ENCODE assay signal across 23 cellular contexts in genomic region chr5:86626149-86626548, GRCh38. TPM values are rescaled to one million over a fixed set of nuclear protein-coding genes. Genes with fewer than 3 reads are reported as not detected.
DNase-seq lines count a peak whose midpoint lies in the region; ATAC-seq, FAIRE-seq and TF ChIP-seq lines count a peak whose summit lies in the region.
"Had no signal": no experiment of that assay in that cellular context is flagged by ENCODE, and none has a peak within 500 bp of the region (broad histone marks: within the 10 kb centered on the region; RNA-seq: fewer than 3 reads in every experiment).

No MANE protein-coding gene starts in this region.

- H3K27ac Mint-ChIP-seq in activated T-cell treated with anti-CD3 and anti-CD28 coated beads, Interleukin-2, amount 50 U/mL, for 72 hours, result peak overlapping the region; percentile 50
- H3K27ac Mint-ChIP-seq: CD4-positive, CD25-positive, alpha-beta regulatory T cell had no signal

- ATAC-seq in activated T-cell treated with anti-CD3 and anti-CD28 coated beads, Interleukin-2, amount 50 U/mL, for 72 hours (replicated peaks in 1 of 2), result peak in 1 of 2 donors; percentile 44
- ATAC-seq in GM12878, result 0 out of 3 replicates have a peak, but pooled peaks have one; percentile 24
- no peak for ATAC-seq in HG03159 (IDR thresholded peaks at IDR 0.05; ENCODE audit: unreplicated experiment)
- ATAC-seq: Right ventricle myocardium inferior had no signal

- no peak for FAIRE-seq in GM12878 (lab: Jason Lieb, UNC)

- BruUV-seq in GM12878 (replicated peaks; lab: Mats Ljungman, UMichigan), result no TSS peak

- no peak overlapping the region for H3K4me3 ChIP-seq in HEK293 (ENCODE audit: low read depth, low read length)
- no peak overlapping the region for H3K4me3 ChIP-seq in GM12878
- H3K4me3 ChIP-seq: SJSA1 had no signal

- H3K79me2 ChIP-seq in GM12878 (ENCODE audit: control insufficient read depth, insufficient read depth, low read length), result no peaks in the 10 kb centered on the region

- H3K27me3 Mint-ChIP-seq in activated T-cell treated with anti-CD3 and anti-CD28 coated beads, Interleukin-2, amount 50 U/mL, for 72 hours (ENCODE audit: low read depth), result peaks cover 21% of the 10 kb centered on the region

- no peak for TF ChIP-seq POLR2A in GM12878 (IDR thresholded peaks at IDR 0.05; ENCODE audit: low read depth, low read length)

- peaks cover 3 to 13% of the 10 kb centered on the region in 2 donors for H3K36me3 Mint-ChIP-seq in activated T-cell treated with anti-CD3 and anti-CD28 coated beads, Interleukin-2, amount 50 U/mL, for 72 hours (ENCODE audit: insufficient read depth in 2 of 2)

- intact Hi-C loops in GM12878 (cut with micrococcal nuclease; ENCODE audit: unreplicated experiment), result no loop called here

- H3K27ac ChIP-seq in HEK293 (ENCODE audit: extremely low read depth, low read depth, low read length) (no peak overlapping the region), GM12878 (ENCODE audit: control insufficient read depth, insufficient read depth) (no peak overlapping the region)
- H3K27ac ChIP-seq: SJSA1 had no signal

- peaks cover 5% of the 10 kb centered on the region for H3K4me1 Mint-ChIP-seq in activated T-cell treated with anti-CD3 and anti-CD28 coated beads, Interleukin-2, amount 50 U/mL, for 72 hours (ENCODE audit: low read depth)
- H3K4me1 Mint-ChIP-seq: CD4-positive, CD25-positive, alpha-beta regulatory T cell had no signal

- H3K27me3 ChIP-seq in GM12878 (replicated peaks in 1 of 2; ENCODE audit: control insufficient read depth in 2 of 2, insufficient read depth in 2 of 2, low read length in 1 of 2), result no peaks in the 10 kb centered on the region; a peak in 1 of 4 replicates

- H3K9me3 ChIP-seq in HEK293 (ENCODE audit: control insufficient read depth, insufficient read depth, low read depth, low read length) (no peaks in the 10 kb centered on the region), GM12878 (replicated peaks; ENCODE audit: control insufficient read depth, insufficient read depth, low read length) (no peaks in the 10 kb centered on the region)
- H3K9me3 ChIP-seq: BE2C, SJSA1 had no signal

- H3K4me1 ChIP-seq in HEK293 (ENCODE audit: control insufficient read depth, insufficient read depth, low read length), result no peaks in the 10 kb centered on the region
- no peaks in the 10 kb centered on the region for H3K4me1 ChIP-seq in GM12878 (ENCODE audit: control insufficient read depth, insufficient read depth, low read length)
- H3K4me1 ChIP-seq: BE2C, SJSA1 had no signal

- in situ Hi-C loops in GM12878 (cut with MboI), result no loop called here

- SMC1A ChIA-PET in GM12878 (lab: Charles Lee; ENCODE audit: uncharacterized antibody, unreplicated experiment), result no interaction called here

- TF ChIP-seq RAD21 in GM12878 (IDR thresholded peaks at IDR 0.05; ENCODE audit: insufficient read depth, low read depth, low read length), result no peak

- no peak for DNase-seq in activated T-cell treated with anti-CD3 and anti-CD28 coated beads, Interleukin-2, amount 50 U/mL, for 72 hours
- DNase-seq in activated T-cell treated with anti-CD3 and anti-CD28 coated beads, Interleukin-2, amount 50 U/mL, for 48 hours, result no peak
- DNase-seq in GM12878 (ENCODE audit: low read depth, low spot score) (no peak), iris pigment epithelial cell (ENCODE audit: low read depth) (peak; percentile 0), SKM-1 (lab: John Stamatoyannopoulos, UW; ENCODE audit: unreplicated experiment) (no peak)
- DNase-seq: BE2C; CD4-positive, CD25-positive, alpha-beta regulatory T cell; COR-L47; DMS79; H7; KBM-7; NCI-H1092 treated with DMSO at 0.1 percent for 48 hours; NCI-H1436 treated with DMSO at 0.1 percent for 48 hours; NCI-H1930; NCI-H2171 treated with DMSO at 0.1 percent for 48 hours; NCI-H446; NCI-H526; OCI-M1; SW 1271 had no signal

- POLR2A ChIA-PET in HEK293 (lab: Yijun Ruan, JAX), result no interaction called here
- POLR2A ChIA-PET in GM12878 (lab: Charles Lee), result interaction anchor here (1.2 kb wide), 1 partner anchor 8 kb away, joined by 4 read pairs; no protein-coding TSS in a partner anchor

- no peak for TF ChIP-seq EP300 in GM12878 (IDR thresholded peaks at IDR 0.05; ENCODE audit: borderline replicate concordance in 1 of 2, control insufficient read depth in 1 of 2, low read depth in 2 of 2, low read length in 2 of 2)

- no peaks in the 10 kb centered on the region for H4K20me1 ChIP-seq in GM12878 (ENCODE audit: control insufficient read depth, insufficient read depth)

- peaks cover 5 to 16% of the 10 kb centered on the region in 2 experiments for H3K36me3 ChIP-seq in HEK293 (ENCODE audit: control insufficient read depth in 2 of 2, insufficient read depth in 1 of 2, low read length in 2 of 2)
- no peaks in the 10 kb centered on the region; a peak in 1 of 4 replicates for H3K36me3 ChIP-seq in GM12878 (ENCODE audit: control insufficient read depth in 2 of 2, insufficient read depth in 2 of 2, low read length in 1 of 2)

- no peak overlapping the region for H2AFZ ChIP-seq in GM12878 (ENCODE audit: control insufficient read depth, low read depth, low read length)

- CTCF ChIA-PET in HEK293 (lab: Yijun Ruan, JAX), result no interaction called here
- CTCF ChIA-PET in GM12878 (lab: Yijun Ruan, JAX), result no interaction called here

- TF ChIP-seq CTCF in HEK293 (tag by site-specific recombination; IDR thresholded peaks at IDR 0.05), result no peak
- no peak for TF ChIP-seq CTCF in GM12878 (IDR thresholded peaks at IDR 0.05 in 2 of 3, conservative IDR thresholded peaks at IDR 0.05 in 1 of 3; ENCODE audit: control insufficient read depth in 2 of 3, extremely low read depth in 1 of 3, insufficient read depth in 1 of 3, low read depth in 3 of 3, low read length in 3 of 3)

- no peak overlapping the region for H3K4me3 Mint-ChIP-seq in activated T-cell treated with anti-CD3 and anti-CD28 coated beads, Interleukin-2, amount 50 U/mL, for 72 hours
- H3K4me3 Mint-ChIP-seq: CD4-positive, CD25-positive, alpha-beta regulatory T cell had no signal

- RAD21 ChIA-PET in GM12878 (lab: Charles Lee; ENCODE audit: unreplicated experiment), result interaction anchor here (0.7 kb wide), 1 partner anchor 30 kb away, joined by 3 read pairs; no protein-coding TSS in a partner anchor

- no peaks in the 10 kb centered on the region for H3K9me3 Mint-ChIP-seq in activated T-cell treated with anti-CD3 and anti-CD28 coated beads, Interleukin-2, amount 50 U/mL, for 72 hours

- no peak overlapping the region for H3K4me2 ChIP-seq in GM12878 (ENCODE audit: control insufficient read depth, insufficient read depth)

- H3K9ac ChIP-seq in GM12878 (ENCODE audit: control insufficient read depth, insufficient read depth, low read length), result no peak overlapping the region

TF ChIP-seq in HEK293, 187 proteins besides CTCF, POLR2A, EP300 and RAD21 (continues in another document):
- TF ChIP-seq ZNF837 (tag by site-specific recombination; IDR thresholded peaks at IDR 0.05), result no peak
- TF ChIP-seq ZNF707 (tag by site-specific recombination; IDR thresholded peaks at IDR 0.05), result no peak

TF ChIP-seq in GM12878, 131 proteins besides CTCF, POLR2A, EP300 and RAD21 (continues in another document):
- no peak for TF ChIP-seq SKIL (IDR thresholded peaks at IDR 0.05; ENCODE audit: low read depth, poor library complexity, severe bottlenecking)

RNA-seq across cellular contexts. Expression of gene COX7C, which starts 8.4 kb away (rescaled TPM):
- 100 to 1,000 TPM; 404 to 408 TPM for total RNA-seq in activated T-cell treated with anti-CD3 and anti-CD28 coated beads, Interleukin-2, amount 50 U/mL, for 72 hours
- 59.5 and 62.2 TPM in 2 replicates for total RNA-seq in GM12878 (2013; cell fraction: nucleolus; rRNA removed)
- 484 and 555 TPM in 2 replicates for total RNA-seq in GM12878 (2014; rRNA removed)
- total RNA-seq in GM12878 (2014; rRNA removed; fragmentation: Illumina TruSeq; extraction: Trizol), result 520 and 552 TPM in 2 replicates
- 579 and 601 TPM in 2 replicates for total RNA-seq in GM12878 (2021)
- 5,804 TPM for polyA plus RNA-seq in GM12878 (2011; ENCODE audit: low read depth)
- polyA plus RNA-seq in GM12878 (2011; rRNA removed), result 1,074 and 1,212 TPM in 2 replicates
- polyA plus RNA-seq in GM12878 (2011; cell fraction: cytosol; rRNA removed), result 555 and 665 TPM in 2 replicates
- 247 and 316 TPM in 2 replicates for polyA plus RNA-seq in GM12878 (2011; cell fraction: nucleus; rRNA removed)
- polyA plus RNA-seq in GM12878 (2012), result 1,490 and 2,897 TPM in 2 replicates
- 684 and 735 TPM in 2 replicates for polyA plus RNA-seq in GM12878 (2014; fragmentation: Illumina TruSeq; extraction: Trizol)
- polyA plus RNA-seq in GM12878 (2014; fragmentation: Nextera tagmentation; extraction: Ambion mirVana), result 1,000 to 10,000 TPM; 1,573 to 1,591 TPM
- polyA plus RNA-seq in GM12878 (2014; rRNA removed), result 604 and 692 TPM in 2 replicates
- 1,000 to 10,000 TPM; 1,378 to 1,426 TPM for polyA plus RNA-seq in GM12878 (2016; fragmentation: Nextera tagmentation; extraction: Ambion mirVana)
- 234 and 301 TPM in 2 replicates for polyA minus RNA-seq in GM12878 (2011; rRNA and poly(A)+ RNA removed)
- polyA minus RNA-seq in GM12878 (2011; cell fraction: cytosol; rRNA and poly(A)+ RNA removed), result 65.1 and 73.8 TPM in 2 replicates
- polyA minus RNA-seq in GM12878 (2011; cell fraction: nucleus; rRNA and poly(A)+ RNA removed), result 35.4 and 41.3 TPM in 2 replicates
